Comparison of ENCODE assay signal across 9 cellular contexts in genomic region chr15:80234883-80235282, GRCh38. TPM values are rescaled to one million over a fixed set of nuclear protein-coding genes. Genes with fewer than 3 reads are reported as not detected.
DNase-seq lines count a peak whose midpoint lies in the region; ATAC-seq and TF ChIP-seq lines count a peak whose summit lies in the region.
"Had no signal": no experiment of that assay in that cellular context is flagged by ENCODE, and none has a peak within 500 bp of the region (broad histone marks: within the 10 kb centered on the region; RNA-seq: fewer than 3 reads in every experiment).

No MANE protein-coding gene starts in this region.

- H3K27ac ChIP-seq in OCI-LY3 (ENCODE audit: low read length) (no peak overlapping the region), tibial artery (no peak overlapping the region), caudate nucleus (ENCODE audit: low read depth, low read length) (no peak overlapping the region)

- H3K79me2 ChIP-seq in OCI-LY3 (ENCODE audit: low read length): no peaks in the 10 kb centered on the region

- intact Hi-C loops in activated naive CD4-positive, alpha-beta T cell treated with anti-CD3 and anti-CD28 coated beads for 36 hours (cut with micrococcal nuclease): loop anchor here (2.0 kb wide), 1 partner anchor 174 kb away; no protein-coding TSS in a partner anchor
- intact Hi-C loops in tibial artery (cut with DNase I; ENCODE audit: low total_unique reads): no loop called here

- no peak overlapping the region for H3K4me3 Mint-ChIP-seq in activated naive CD4-positive, alpha-beta T cell treated with anti-CD3 and anti-CD28 coated beads for 36 hours
- H3K4me3 Mint-ChIP-seq: stimulated activated naive CD8-positive, alpha-beta T cell treated with anti-CD3 and anti-CD28 coated beads, Interleukin-15, Interleukin-2, amounts not matched to agents 100 ng/mL and 50 ng/mL, for 24 hours had no signal

- H3K4me1 Mint-ChIP-seq in activated naive CD4-positive, alpha-beta T cell treated with anti-CD3 and anti-CD28 coated beads for 36 hours (ENCODE audit: low read depth): no peaks in the 10 kb centered on the region

- ATAC-seq in HG02588 (IDR thresholded peaks at IDR 0.05; ENCODE audit: unreplicated experiment): no peak

- CTCF ChIA-PET in activated naive CD4-positive, alpha-beta T cell treated with anti-CD3 and anti-CD28 coated beads for 36 hours (lab: Charles Lee): interaction anchor here (0.7 kb wide), 2 partner anchors 37 to 909 kb away, joined by 4 to 6 read pairs; no protein-coding TSS in a partner anchor

- H3K9me3 Mint-ChIP-seq in activated naive CD4-positive, alpha-beta T cell treated with anti-CD3 and anti-CD28 coated beads for 36 hours: no peaks in the 10 kb centered on the region
- H3K9me3 Mint-ChIP-seq: stimulated activated naive CD8-positive, alpha-beta T cell treated with anti-CD3 and anti-CD28 coated beads, Interleukin-15, Interleukin-2, amounts not matched to agents 100 ng/mL and 50 ng/mL, for 24 hours had no signal

- no peaks in the 10 kb centered on the region for H3K36me3 ChIP-seq in OCI-LY3 (replicated peaks; ENCODE audit: low read depth, low read length)
- H3K36me3 ChIP-seq in tibial artery: no peaks in the 10 kb centered on the region

- peak overlapping the region; percentile 68; the same call in 1 of the 2 replicates for H2AFZ ChIP-seq in OCI-LY3 (ENCODE audit: low read depth, low read length)

- H3K9me3 ChIP-seq in OCI-LY3 (ENCODE audit: insufficient read depth, low read length): no peaks in the 10 kb centered on the region
- H3K9me3 ChIP-seq in tibial artery: no peaks in the 10 kb centered on the region

- peak; percentile 16 for DNase-seq in activated gamma-delta T cell treated with Interleukin-2 at 50 U/mL for 16 hours
- DNase-seq in activated gamma-delta T cell (lab: John Stamatoyannopoulos, UW): no peak
- peak; percentile 66 for DNase-seq in activated naive CD4-positive, alpha-beta T cell treated with anti-CD3 and anti-CD28 coated beads for 36 hours
- peak; percentile 37 for DNase-seq in kidney tubule cell (ENCODE audit: low spot score)
- DNase-seq in tibial artery: peak in 1 of 2 donors; percentile 32
- DNase-seq in caudate nucleus (lab: John Stamatoyannopoulos, UW): no peak

- peaks cover 3% of the 10 kb centered on the region; the same call in 1 of the 2 replicates for H3K4me1 ChIP-seq in OCI-LY3 (ENCODE audit: low read length)
- no peaks in the 10 kb centered on the region for H3K4me1 ChIP-seq in tibial artery

- TF ChIP-seq CTCF in OCI-LY3 (IDR thresholded peaks at IDR 0.05; ENCODE audit: low read depth, low read length) (peak; percentile 77), tibial artery (IDR thresholded peaks at IDR 0.05) (peak; percentile 27 to 36)

- H3K9ac ChIP-seq in OCI-LY3 (ENCODE audit: low read length): no peak overlapping the region

- peaks cover 17% of the 10 kb centered on the region for H3K27me3 Mint-ChIP-seq in activated naive CD4-positive, alpha-beta T cell treated with anti-CD3 and anti-CD28 coated beads for 36 hours (ENCODE audit: low read depth)

- H3K27ac Mint-ChIP-seq in activated naive CD4-positive, alpha-beta T cell treated with anti-CD3 and anti-CD28 coated beads for 36 hours: no peak overlapping the region
- H3K27ac Mint-ChIP-seq: stimulated activated naive CD8-positive, alpha-beta T cell treated with anti-CD3 and anti-CD28 coated beads, Interleukin-15, Interleukin-2, amounts not matched to agents 100 ng/mL and 50 ng/mL, for 24 hours had no signal

- no peaks in the 10 kb centered on the region for H4K20me1 ChIP-seq in OCI-LY3 (ENCODE audit: insufficient read depth, low read length)

- peaks cover 12% of the 10 kb centered on the region for H3K27me3 ChIP-seq in OCI-LY3 (ENCODE audit: low read depth, low read length)
- H3K27me3 ChIP-seq in tibial artery: peaks cover 0 to 21% of the 10 kb centered on the region in 2 donors

- peak overlapping the region; percentile 38 for H3K4me2 ChIP-seq in OCI-LY3 (ENCODE audit: low read length)

- H3K36me3 Mint-ChIP-seq in activated naive CD4-positive, alpha-beta T cell treated with anti-CD3 and anti-CD28 coated beads for 36 hours (ENCODE audit: low read depth): no peaks in the 10 kb centered on the region

- no peak overlapping the region for H3K4me3 ChIP-seq in OCI-LY3 (ENCODE audit: low read length)
- no peak overlapping the region for H3K4me3 ChIP-seq in tibial artery

RNA-seq across cellular contexts. Expression of gene CTXND1, which starts 17.1 kb away (rescaled TPM):
- total RNA-seq in activated naive CD4-positive, alpha-beta T cell treated with anti-CD3 and anti-CD28 coated beads for 36 hours: not detected

Comparison
In these comparisons a context has a peak if more than half of its experiments do, and no peak if none do; other contexts are left out.
1. DNase-seq: peak in activated gamma-delta T cell treated with Interleukin-2 at 50 U/mL for 16 hours (single experiment), activated naive CD4-positive, alpha-beta T cell treated with anti-CD3 and anti-CD28 coated beads for 36 hours (single experiment) and kidney tubule cell (single experiment); none in activated gamma-delta T cell (single experiment) and caudate nucleus (0 of 61).